Comparison of ENCODE assay signal across 22 cellular contexts in the genomic region with DNA sequence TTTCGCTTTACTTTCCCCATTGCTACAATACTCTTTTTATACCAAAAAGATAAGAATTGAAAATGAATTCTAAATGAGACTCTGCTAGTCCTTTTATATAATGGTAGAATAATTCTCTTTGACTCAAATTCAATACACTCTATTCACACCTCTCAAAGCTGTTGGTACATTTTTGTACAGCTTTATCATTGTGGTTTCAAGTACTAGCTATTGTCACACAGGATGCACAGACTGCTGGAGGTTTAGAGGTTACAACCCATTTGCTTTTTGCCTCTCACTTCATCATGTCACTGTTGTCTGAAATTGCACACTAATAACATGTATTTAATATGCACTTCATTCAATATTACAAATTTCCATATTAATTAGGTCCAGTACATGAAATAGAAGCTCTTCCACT.
"Had no signal": no experiment of that assay in that cellular context is flagged by ENCODE, and none has a peak within 500 bp of the region (broad histone marks: within the 10 kb centered on the region; RNA-seq: fewer than 3 reads in every experiment).

No MANE protein-coding gene starts in this region.

- ATAC-seq: esophagus mucosa, gastrocnemius medialis, heart left ventricle, left cardiac atrium, left lung, left ventricle myocardium superior, lower lobe of right lung, mucosa of descending colon had no signal

- H3K4me1 Mint-ChIP-seq: endodermal cell, mesothelial cell of epicardium had no signal

- H3K27ac Mint-ChIP-seq: endodermal cell, mesothelial cell of epicardium, naive B cell had no signal

- H3K4me3 Mint-ChIP-seq: endodermal cell, mesothelial cell of epicardium, naive B cell had no signal

- DNase-seq: dermis blood vessel endothelial cell; dorsolateral prefrontal cortex; effector CD4-positive, alpha-beta T cell; effector memory CD4-positive, alpha-beta T cell; endodermal cell; erythroblast; esophagus squamous epithelium; foreskin fibroblast; foreskin melanocyte; gastrocnemius medialis; glutamatergic neuron; heart left ventricle; hypothalamus; left cardiac atrium; left lung; left ventricle myocardium superior; lower lobe of right lung; mesenchymal stem cell; mucosa of descending colon; naive B cell had no signal
